Comparison of ENCODE assay signal across 8 cellular contexts in genomic region chr9:89999534-90000370, GRCh38.
DNase-seq lines count a peak whose midpoint lies in the region; ATAC-seq and TF ChIP-seq lines count a peak whose summit lies in the region.

No MANE protein-coding gene starts in this region.

- peak overlapping the region in 6 of 7 donors; percentile 37 to 93 (median 55) for H3K27ac Mint-ChIP-seq in CD4-positive, alpha-beta memory T cell

- peaks cover 19% of the 10 kb centered on the region for H3K4me1 ChIP-seq in CD4-positive, alpha-beta memory T cell (ENCODE audit: insufficient read depth, low read length)
- peaks cover 4 to 59% (median 9%) of the 10 kb centered on the region in 4 donors for H3K4me1 ChIP-seq in Peyer's patch

- peak overlapping the region; percentile 49 to 78 (median 66) for H3K4me3 Mint-ChIP-seq in CD4-positive, alpha-beta memory T cell

- H3K36me3 ChIP-seq in CD4-positive, alpha-beta memory T cell (ENCODE audit: insufficient read depth, low read length), result no peaks in the 10 kb centered on the region
- H3K36me3 ChIP-seq in Peyer's patch, result no peaks in the 10 kb centered on the region

- POLR2A ChIA-PET in CD4-positive, alpha-beta memory T cell (lab: Charles Lee; ENCODE audit: partially characterized antibody), result no interaction called here

- peak in 1 of 6 experiments; percentile 17 for TF ChIP-seq CTCF in Peyer's patch (IDR thresholded peaks at IDR 0.05)

- DNase-seq in CD4-positive, alpha-beta memory T cell, result peak in 4 of 5 donors; percentile 8 to 28 (median 23)
- DNase-seq in Peyer's patch (peak; percentile 80 to 93 (median 90)), amniotic epithelial cell (ENCODE audit: low read depth) (peak; percentile 49), hippocampal formation (lab: John Stamatoyannopoulos, UW) (peak; percentile 33), Kasumi-1 (lab: John Stamatoyannopoulos, UW) (no peak)
- DNase-seq in stimulated activated CD4-positive, alpha-beta T cell treated with anti-CD3 and anti-CD28 coated beads, Interleukin-15, amount 100 ng/mL, for 48 hours (ENCODE audit: low read depth in 2 of 2), result peak; percentile 57

- intact Hi-C loops in CD4-positive, alpha-beta memory T cell (cut with micrococcal nuclease), result loop anchor here (10.0 kb wide), 1 partner anchor 395 kb away; the partner anchor contains the start of gene GADD45G

- H3K4me1 Mint-ChIP-seq in CD4-positive, alpha-beta memory T cell, result peaks cover 14 to 26% (median 24%) of the 10 kb centered on the region in 4 donors

- H3K27ac ChIP-seq in CD4-positive, alpha-beta memory T cell (ENCODE audit: low read depth, low read length), result no peak overlapping the region
- peak overlapping the region; percentile 82 to 96 (median 88) for H3K27ac ChIP-seq in Peyer's patch

- ATAC-seq in GM19467 (IDR thresholded peaks at IDR 0.05; ENCODE audit: unreplicated experiment) (peak; percentile 95), HG03575 (IDR thresholded peaks at IDR 0.05; ENCODE audit: extremely low read depth, insufficient number of reproducible peaks, low FRiP score, unreplicated experiment) (peak; percentile 75)

- H3K9me3 Mint-ChIP-seq in CD4-positive, alpha-beta memory T cell, result peaks cover 0 to under 1% (median 0%) of the 10 kb centered on the region in 8 donors

- H3K4me3 ChIP-seq in CD4-positive, alpha-beta memory T cell (ENCODE audit: low read length in 2 of 2), result peak overlapping the region in 1 of 2 donors; percentile 44
- H3K4me3 ChIP-seq in Peyer's patch, result peak overlapping the region; percentile 2 to 37 (median 25)

- H3K36me3 Mint-ChIP-seq in CD4-positive, alpha-beta memory T cell, result no peaks in the 10 kb centered on the region

- peak in 1 of 2 donors; percentile 51 for TF ChIP-seq POLR2A in Peyer's patch (IDR thresholded peaks at IDR 0.05)

- H3K9me3 ChIP-seq in CD4-positive, alpha-beta memory T cell (ENCODE audit: control insufficient read depth in 1 of 2, low read length in 2 of 2), result no peaks in the 10 kb centered on the region
- no peaks in the 10 kb centered on the region for H3K9me3 ChIP-seq in Peyer's patch

- peaks cover 0 to 2% of the 10 kb centered on the region in 2 donors for H3K27me3 Mint-ChIP-seq in CD4-positive, alpha-beta memory T cell

- no peaks in the 10 kb centered on the region for H3K27me3 ChIP-seq in CD4-positive, alpha-beta memory T cell (ENCODE audit: insufficient read depth, low read length)
- H3K27me3 ChIP-seq in Peyer's patch, result no peaks in the 10 kb centered on the region

- CTCF ChIA-PET in CD4-positive, alpha-beta memory T cell (lab: Charles Lee; ENCODE audit: partially characterized antibody), result interaction anchor here (1.3 to 1.6 kb wide), 3 partner anchors 11 to 402 kb away, joined by 3 to 6 read pairs (median 4); no protein-coding TSS in a partner anchor

Comparison
In these comparisons a context has a peak if more than half of its experiments do, and no peak if none do; other contexts are left out.
1. DNase-seq: peak in CD4-positive, alpha-beta memory T cell (4 of 5), Peyer's patch (3 of 3), amniotic epithelial cell (single experiment), hippocampal formation (2 of 2) and stimulated activated CD4-positive, alpha-beta T cell treated with anti-CD3 and anti-CD28 coated beads, Interleukin-15, amount 100 ng/mL, for 48 hours (2 of 2); none in Kasumi-1 (0 of 2).